16 cellular contexts compared by ENCODE assay signal in genomic region chr2:230788554-230789175, GRCh38.
"Had no signal": no experiment of that assay in that cellular context is flagged by ENCODE, and none has a peak within 500 bp of the region (broad histone marks: within the 10 kb centered on the region; RNA-seq: fewer than 3 reads in every experiment).

No MANE protein-coding gene starts in this region.

- H3K4me3 Mint-ChIP-seq: dendritic cell treated with granulocyte-macrophage colony-stimulating factor and Interleukin-4, amounts not matched to agents 40 ng/mL and 50 ng/mL, for 4 days; effector memory CD8-positive, alpha-beta T cell; neural crest cell had no signal

- DNase-seq: activated CD4-positive, alpha-beta T cell treated with anti-CD3 and anti-CD28 coated beads for 1 hour; activated T-cell treated with anti-CD3 and anti-CD28 coated beads, Interleukin-2, amount 50 U/mL, for 1 hour; brain microvascular endothelial cell; cerebellar nuclear complex; effector memory CD8-positive, alpha-beta T cell; left lung; mesenchymal stem cell; ovary; stimulated activated CD4-positive, alpha-beta T cell treated with anti-CD3 and anti-CD28 coated beads, Interleukin-4, amount 100 ng/mL, for 1 hour; stimulated activated CD8-positive, alpha-beta memory T cell treated with anti-CD3 and anti-CD28 coated beads, Interleukin-4, amount 100 ng/mL, for 48 hours; stimulated activated naive CD8-positive, alpha-beta T cell treated with anti-CD3 and anti-CD28 coated beads, Interleukin-15, Interleukin-2, amounts not matched to agents 100 U/mL and 50 U/mL, for 24 hours; T-helper 2 cell had no signal

- ATAC-seq: effector memory CD8-positive, alpha-beta T cell; gastroesophageal sphincter; left lung; stimulated activated naive CD8-positive, alpha-beta T cell treated with anti-CD3 and anti-CD28 coated beads, Interleukin-15, Interleukin-2, amounts not matched to agents 100 U/mL and 50 U/mL, for 24 hours had no signal

- H3K27me3 Mint-ChIP-seq: dendritic cell treated with granulocyte-macrophage colony-stimulating factor and Interleukin-4, amounts not matched to agents 40 ng/mL and 50 ng/mL, for 4 days; effector memory CD8-positive, alpha-beta T cell had no signal

- H3K4me3 ChIP-seq: gastroesophageal sphincter, left lung, ovary, thoracic aorta had no signal

- H3K27ac Mint-ChIP-seq: dendritic cell treated with granulocyte-macrophage colony-stimulating factor and Interleukin-4, amounts not matched to agents 40 ng/mL and 50 ng/mL, for 4 days had no signal
